Comparison of ENCODE assay signal across 13 cellular contexts in genomic region chr17:68759002-68759342, GRCh38.
DNase-seq lines count a peak whose midpoint lies in the region; ATAC-seq, FAIRE-seq and TF ChIP-seq lines count a peak whose summit lies in the region.
"Had no signal": no experiment of that assay in that cellular context is flagged by ENCODE, and none has a peak within 500 bp of the region (broad histone marks: within the 10 kb centered on the region; RNA-seq: fewer than 3 reads in every experiment).

No MANE protein-coding gene starts in this region.

- H3K9ac ChIP-seq in parathyroid adenoma, result no peak overlapping the region

- TF ChIP-seq POLR2A in A549 (IDR thresholded peaks at IDR 0.05; ENCODE audit: low read length) (no peak), esophagus squamous epithelium (IDR thresholded peaks at IDR 0.05) (no peak)

- no TSS peak for BruUV-seq in OCI-LY7 (replicated peaks; lab: Mats Ljungman, UMichigan)

- peaks cover 0 to 2% (median 0%) of the 10 kb centered on the region in 11 donors for H3K9me3 Mint-ChIP-seq in naive thymus-derived CD4-positive, alpha-beta T cell

- H3K27me3 ChIP-seq in esophagus squamous epithelium (no peaks in the 10 kb centered on the region), parathyroid adenoma (ENCODE audit: control insufficient read depth, insufficient read depth, low read length) (no peaks in the 10 kb centered on the region)
- H3K27me3 ChIP-seq in naive thymus-derived CD4-positive, alpha-beta T cell (ENCODE audit: control insufficient read depth in 2 of 2, insufficient read depth in 2 of 2, low read length in 2 of 2), result no peaks in the 10 kb centered on the region

- no peak for TF ChIP-seq CTCF in A549 (IDR thresholded peaks at IDR 0.05)
- TF ChIP-seq CTCF in OCI-LY7 (conservative IDR thresholded peaks at IDR 0.05; ENCODE audit: low read length), result no peak
- TF ChIP-seq CTCF in esophagus squamous epithelium (IDR thresholded peaks at IDR 0.05), result no peak
- no peak for TF ChIP-seq CTCF in parathyroid adenoma (IDR thresholded peaks at IDR 0.05)

- H3K4me3 ChIP-seq in A549 (0 out of 3 replicates have a peak overlapping the region, but pooled peaks have one; percentile 45), OCI-LY7 (ENCODE audit: low read depth, low read length, poor library complexity, severe bottlenecking) (no peak overlapping the region), esophagus squamous epithelium (peak overlapping the region in 1 of 4 donors; percentile 62), parathyroid adenoma (ENCODE audit: low read depth, low read length) (no peak overlapping the region)
- H3K4me3 ChIP-seq in naive thymus-derived CD4-positive, alpha-beta T cell (ENCODE audit: low read length), result no peak overlapping the region

- H3K79me2 ChIP-seq in OCI-LY7 (ENCODE audit: insufficient read depth, low read depth, low read length) (no peaks in the 10 kb centered on the region), parathyroid adenoma (no peaks in the 10 kb centered on the region)

- peaks cover 0 to 16% (median 7%) of the 10 kb centered on the region in 5 donors for H3K27me3 Mint-ChIP-seq in naive thymus-derived CD4-positive, alpha-beta T cell

- no peaks in the 10 kb centered on the region for H4K20me1 ChIP-seq in OCI-LY7 (ENCODE audit: insufficient read depth, low read length)

- peak overlapping the region; percentile 82 for H3K4me2 ChIP-seq in A549
- no peak overlapping the region for H3K4me2 ChIP-seq in OCI-LY7 (ENCODE audit: low read length)
- H3K4me2 ChIP-seq in parathyroid adenoma (ENCODE audit: low read length), result no peak overlapping the region

- peaks cover 0 to 17% (median 7%) of the 10 kb centered on the region in 7 donors for H3K4me1 Mint-ChIP-seq in naive thymus-derived CD4-positive, alpha-beta T cell

- H2AFZ ChIP-seq in OCI-LY7 (ENCODE audit: low read length), result peak overlapping the region; percentile 39; the same call in 1 of the 2 replicates
- peak overlapping the region; percentile 50 for H2AFZ ChIP-seq in parathyroid adenoma

- DNase-seq in A549 (ENCODE audit: low read depth in 1 of 2, low spot score in 1 of 2) (no peak), OCI-LY7 (ENCODE audit: low spot score) (no peak), esophagus squamous epithelium (lab: John Stamatoyannopoulos, UW) (no peak), NCI-H1417 treated with DMSO at 0.1 percent for 48 hours (lab: John Stamatoyannopoulos, UW) (no peak)
- DNase-seq in naive thymus-derived CD4-positive, alpha-beta T cell, result no peak
- DNase-seq: cortex of kidney; NCI-H1092; stimulated activated naive B cell treated with anti-CD40 and anti-IgM and Interleukin-4, amounts not matched to agents 10 μg/mL and 1 μg/mL and 100 μg/mL, for 72 hours had no signal

- no peak for FAIRE-seq in A549 (lab: Jason Lieb, UNC)

- no peak overlapping the region for H3K4me3 Mint-ChIP-seq in naive thymus-derived CD4-positive, alpha-beta T cell

- no peaks in the 10 kb centered on the region for H3K9me2 ChIP-seq in OCI-LY7 (ENCODE audit: insufficient read depth, low read length)

- CTCF ChIA-PET in A549 (lab: Yijun Ruan, JAX) (interaction anchor here (0.5 to 1.5 kb wide), 22 partner anchors 9 to 755 kb away, joined by 3 to 17 read pairs (median 4); no protein-coding TSS in a partner anchor), OCI-LY7 (lab: Charles Lee; ENCODE audit: unreplicated experiment) (no interaction called here)
- CTCF ChIA-PET in naive thymus-derived CD4-positive, alpha-beta T cell (lab: Charles Lee), result no interaction called here

- H3K4me1 ChIP-seq in A549 (peaks cover 10% of the 10 kb centered on the region), OCI-LY7 (ENCODE audit: insufficient read depth, low read length, poor library complexity, severe bottlenecking) (no peaks in the 10 kb centered on the region), esophagus squamous epithelium (peaks cover 7 to 14% (median 7%) of the 10 kb centered on the region in 3 donors), parathyroid adenoma (peaks cover 5% of the 10 kb centered on the region)
- H3K4me1 ChIP-seq in naive thymus-derived CD4-positive, alpha-beta T cell (ENCODE audit: control insufficient read depth in 2 of 2, insufficient read depth in 2 of 2, low read length in 2 of 2), result no peaks in the 10 kb centered on the region

- peak overlapping the region; percentile 92 to 95 for H3K27ac ChIP-seq in A549
- no peak overlapping the region for H3K27ac ChIP-seq in OCI-LY7 (ENCODE audit: low read depth, low read length, poor library complexity, severe bottlenecking)
- H3K27ac ChIP-seq in esophagus squamous epithelium, result peak overlapping the region; percentile 74 to 81 (median 78)
- peak overlapping the region; percentile 7 for H3K27ac ChIP-seq in parathyroid adenoma
- H3K27ac ChIP-seq in naive thymus-derived CD4-positive, alpha-beta T cell (ENCODE audit: low read depth, low read length), result no peak overlapping the region

- POLR2A ChIA-PET in A549 (lab: Yijun Ruan, JAX) (interaction anchor here (0.7 to 1.5 kb wide), 3 partner anchors 216 to 302 kb away, joined by 3 to 7 read pairs (median 3); partner anchors contain the start of genes PRKAR1A and WIPI1), OCI-LY7 (lab: Charles Lee) (no interaction called here)
- POLR2A ChIA-PET in naive thymus-derived CD4-positive, alpha-beta T cell (lab: Charles Lee), result no interaction called here

- WGBS in A549 (ENCODE audit: missing lambda C conversion rate), result 18% methylated on average over 6 of the region's 6 CpGs
- 52 to 67% methylated on average over 6 of the region's 6 CpGs for WGBS in esophagus squamous epithelium, 2 donors

- peaks cover 0 to 3% (median 0%) of the 10 kb centered on the region in 5 donors for H3K36me3 Mint-ChIP-seq in naive thymus-derived CD4-positive, alpha-beta T cell

- no peaks in the 10 kb centered on the region for H3K9me3 ChIP-seq in A549
- no peaks in the 10 kb centered on the region for H3K9me3 ChIP-seq in OCI-LY7 (ENCODE audit: low read length)
- no peaks in the 10 kb centered on the region for H3K9me3 ChIP-seq in esophagus squamous epithelium
- H3K9me3 ChIP-seq in parathyroid adenoma (ENCODE audit: control insufficient read depth, low read length), result no peaks in the 10 kb centered on the region
- no peaks in the 10 kb centered on the region for H3K9me3 ChIP-seq in naive thymus-derived CD4-positive, alpha-beta T cell (ENCODE audit: control insufficient read depth in 2 of 3, low read length in 3 of 3)

- intact Hi-C loops in OCI-LY7 (cut with micrococcal nuclease; ENCODE audit: unreplicated experiment) (no loop called here), esophagus squamous epithelium (cut with DNase I) (no loop called here)
- intact Hi-C loops in naive thymus-derived CD4-positive, alpha-beta T cell (cut with micrococcal nuclease), result loop anchor here in 1 of 2 donors (2.0 kb wide), 1 partner anchor 292 kb away; no protein-coding TSS in a partner anchor

- TF ChIP-seq EP300 in A549 (IDR thresholded peaks at IDR 0.05), result no peak

- H3K36me3 ChIP-seq in OCI-LY7 (ENCODE audit: insufficient read depth, low read length), result no peaks in the 10 kb centered on the region
- H3K36me3 ChIP-seq in esophagus squamous epithelium, result no peaks in the 10 kb centered on the region
- no peaks in the 10 kb centered on the region for H3K36me3 ChIP-seq in parathyroid adenoma (ENCODE audit: control insufficient read depth, insufficient read depth, low read length)
- H3K36me3 ChIP-seq in naive thymus-derived CD4-positive, alpha-beta T cell (ENCODE audit: control insufficient read depth in 2 of 3, insufficient read depth in 3 of 3, low read length in 3 of 3), result no peaks in the 10 kb centered on the region
- H3K36me3 ChIP-seq: WERI-Rb-1 had no signal

- TF ChIP-seq RAD21 in A549 (conservative IDR thresholded peaks at IDR 0.05 in 1 of 2, IDR thresholded peaks at IDR 0.05 in 1 of 2), result no peak

- ATAC-seq in A549, result peak in 1 of 2 experiments; percentile 7; a peak in 3 of 6 replicates
- no peak for ATAC-seq in GM21737 (IDR thresholded peaks at IDR 0.05; ENCODE audit: unreplicated experiment)
- no peak for ATAC-seq in naive thymus-derived CD4-positive, alpha-beta T cell
- no peak for ATAC-seq in HG03354 (IDR thresholded peaks at IDR 0.05; ENCODE audit: poor library complexity, severe bottlenecking, unreplicated experiment)

- H3K27ac Mint-ChIP-seq in naive thymus-derived CD4-positive, alpha-beta T cell, result no peak overlapping the region
- H3K27ac Mint-ChIP-seq: activated T-helper 17 cell treated with anti-CD3 and anti-CD28 coated beads, Interleukin-2, amount 50 U/mL, for 72 hours; stimulated activated naive B cell treated with anti-CD40 and anti-IgM and Interleukin-4, amounts not matched to agents 10 μg/mL and 1 μg/mL and 100 μg/mL, for 72 hours had no signal

TF ChIP-seq in A549, 52 proteins besides CTCF, POLR2A, EP300 and RAD21 (continues in another document):
- TF ChIP-seq JUN (IDR thresholded peaks at IDR 0.05) (no peak), ZSCAN20 (CRISPR knock-in tag; IDR thresholded peaks at IDR 0.05) (no peak), MAFK (IDR thresholded peaks at IDR 0.05; ENCODE audit: partially characterized antibody) (no peak), HMGXB4 (CRISPR knock-in tag; IDR thresholded peaks at IDR 0.05; ENCODE audit: borderline replicate concordance) (no peak), KDM1A (IDR thresholded peaks at IDR 0.05; ENCODE audit: low read depth) (no peak)

Comparison
In these comparisons a context has a peak if more than half of its experiments do, and no peak if none do; other contexts are left out.
1. H3K27ac ChIP-seq: peak in A549 (2 of 2), esophagus squamous epithelium (4 of 4) and parathyroid adenoma (single experiment); none in OCI-LY7 (single experiment) and naive thymus-derived CD4-positive, alpha-beta T cell (single experiment).